ENCODE assay signal across 8 cellular contexts in the genomic region with DNA sequence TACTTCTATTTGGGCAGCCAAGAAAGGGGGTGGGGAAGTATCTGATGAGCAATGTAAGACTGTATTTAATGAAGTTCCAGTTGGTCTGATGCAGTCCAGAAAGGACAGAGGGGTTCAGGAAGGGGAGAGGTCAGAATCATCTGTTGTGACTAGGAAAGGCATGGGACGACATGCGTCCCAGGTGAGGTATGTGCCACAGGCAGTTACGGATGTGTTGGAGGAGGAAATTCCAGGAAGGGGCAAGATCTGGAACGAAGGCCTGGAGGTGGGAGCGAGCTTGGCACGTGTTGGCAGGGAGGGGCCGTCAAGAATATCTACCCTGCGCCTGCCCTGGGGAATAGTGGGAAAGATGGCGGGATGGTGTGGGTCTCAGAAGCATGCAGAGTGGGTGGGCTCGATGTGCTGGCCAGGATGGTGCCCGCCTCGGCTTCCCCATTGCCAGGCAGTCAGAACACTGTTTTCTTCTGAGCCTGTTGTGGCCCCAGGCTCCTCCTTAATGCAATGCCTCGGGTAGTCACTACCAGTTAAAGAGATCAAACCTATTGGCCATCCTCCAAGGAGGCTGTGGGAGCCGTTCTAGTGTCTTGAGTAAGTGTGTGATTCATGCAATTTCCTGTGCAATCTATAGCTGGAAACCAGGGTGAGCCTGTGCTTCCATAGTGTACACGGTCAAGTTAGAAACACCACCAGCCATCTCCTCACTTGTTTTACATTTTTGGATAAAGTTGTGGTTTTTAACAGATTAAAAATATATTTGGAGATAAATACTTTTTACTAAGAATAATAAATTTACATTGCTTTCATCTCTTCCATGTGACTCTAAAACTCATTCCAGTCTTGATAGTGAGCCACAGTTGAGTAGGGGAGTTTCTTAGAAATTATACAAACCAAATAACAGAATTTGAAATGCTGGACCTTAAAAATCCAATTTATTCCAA. TPM values are rescaled to one million over a fixed set of nuclear protein-coding genes. Genes with fewer than 3 reads are reported as not detected.
DNase-seq lines count a peak whose midpoint lies in the region; ATAC-seq and TF ChIP-seq lines count a peak whose summit lies in the region.

No MANE protein-coding gene starts in this region.

- H3K4me1 ChIP-seq in ACC112 (ENCODE audit: control insufficient read depth, insufficient read depth, low read length, unreplicated experiment): peaks cover 53% of the 10 kb centered on the region
- no peaks in the 10 kb centered on the region for H3K4me1 ChIP-seq in CD8-positive, alpha-beta T cell (ENCODE audit: insufficient read depth, low read length)

- POLR2A ChIA-PET in MCF 10A (lab: Yijun Ruan, JAX): interaction anchor here (0.6 to 6.4 kb wide), 22 partner anchors 13 to 252 kb away, joined by 3 to 57 read pairs (median 4); a partner anchor contains a TSS
- POLR2A ChIA-PET in CD8-positive, alpha-beta T cell (lab: Charles Lee): no interaction called here

- H3K27ac Mint-ChIP-seq in MCF 10A (ENCODE audit: low read depth, unreplicated experiment): peak overlapping the region; percentile 84
- no peak overlapping the region for H3K27ac Mint-ChIP-seq in CD8-positive, alpha-beta T cell

- peak overlapping the region; percentile 0 for H2AFZ ChIP-seq in ACC112 (ENCODE audit: low read length, unreplicated experiment)

- H3K36me3 Mint-ChIP-seq in MCF 10A (ENCODE audit: insufficient read depth, unreplicated experiment): peaks cover 6% of the 10 kb centered on the region
- H3K36me3 Mint-ChIP-seq in CD8-positive, alpha-beta T cell: no peaks in the 10 kb centered on the region

- no peaks in the 10 kb centered on the region for H3K27me3 Mint-ChIP-seq in MCF 10A (ENCODE audit: insufficient read depth, unreplicated experiment)
- H3K27me3 Mint-ChIP-seq in CD8-positive, alpha-beta T cell (ENCODE audit: low read depth): peaks cover 7% of the 10 kb centered on the region

- H3K4me1 Mint-ChIP-seq in MCF 10A (ENCODE audit: insufficient read depth, unreplicated experiment): peaks cover 35% of the 10 kb centered on the region
- H3K4me1 Mint-ChIP-seq in CD8-positive, alpha-beta T cell (ENCODE audit: low read depth): no peaks in the 10 kb centered on the region

- H3K36me3 ChIP-seq in ACC112 (ENCODE audit: insufficient read depth, low read length): 0 out of 2 replicates have a peak, but pooled peaks cover 4% of the 10 kb centered on the region
- no peaks in the 10 kb centered on the region for H3K36me3 ChIP-seq in CD8-positive, alpha-beta T cell (ENCODE audit: insufficient read depth, low read length)

- no peak for ATAC-seq in CD8-positive, alpha-beta T cell

- BruUV-seq in MCF 10A (replicated peaks; lab: Mats Ljungman, UMichigan): TSS peak; percentile 72

- H3K4me3 ChIP-seq in ACC112 (ENCODE audit: low read depth, low read length): peak overlapping the region; percentile 54
- H3K4me3 ChIP-seq in CD8-positive, alpha-beta T cell (ENCODE audit: low read depth, low read length): no peak overlapping the region

- CTCF ChIA-PET in MCF 10A (lab: Yijun Ruan, JAX): interaction anchor here (0.6 to 1.0 kb wide), 2 partner anchors 20 to 22 kb away, joined by 3 read pairs; no protein-coding TSS in a partner anchor
- CTCF ChIA-PET in CD8-positive, alpha-beta T cell (lab: Charles Lee): interaction anchor here (1.0 kb wide), 1 partner anchor 25 kb away, joined by 3 read pairs; no protein-coding TSS in a partner anchor

- no peaks in the 10 kb centered on the region for H3K27me3 ChIP-seq in ACC112 (ENCODE audit: insufficient read depth, low read length)
- H3K27me3 ChIP-seq in CD8-positive, alpha-beta T cell (ENCODE audit: insufficient read depth, low read length): no peaks in the 10 kb centered on the region

- no peak for TF ChIP-seq CTCF in MCF 10A (IDR thresholded peaks at IDR 0.05; ENCODE audit: unreplicated experiment)
- no peak for TF ChIP-seq CTCF in CD8-positive, alpha-beta T cell (IDR thresholded peaks at IDR 0.05)

- intact Hi-C loops in MCF 10A (cut with micrococcal nuclease): loop anchor here (2.0 kb wide), 1 partner anchor 87 kb away; a partner anchor contains a TSS
- intact Hi-C loops in CD8-positive, alpha-beta T cell (cut with DNase I, micrococcal nuclease): no loop called here

- DNase-seq in LHCN-M2 (ENCODE audit: low read depth): peak; percentile 93
- peak; percentile 100 for DNase-seq in MCF 10A (ENCODE audit: unreplicated experiment)
- peak; percentile 83 for DNase-seq in medulla oblongata (ENCODE audit: extremely low spot score)
- DNase-seq in CD8-positive, alpha-beta T cell: no peak
- no peak for DNase-seq in NCI-H1105 (lab: John Stamatoyannopoulos, UW)
- no peak for DNase-seq in HuH-7 (ENCODE audit: low spot score)
- DNase-seq in NCI-H1436 treated with DMSO at 0.1 percent for 48 hours (lab: John Stamatoyannopoulos, UW): no peak

- peak overlapping the region; percentile 95 for H3K27ac ChIP-seq in ACC112 (ENCODE audit: low read depth, low read length)
- H3K27ac ChIP-seq in CD8-positive, alpha-beta T cell (ENCODE audit: low read depth, low read length): no peak overlapping the region

- H3K9me3 Mint-ChIP-seq in MCF 10A (ENCODE audit: unreplicated experiment): no peaks in the 10 kb centered on the region
- H3K9me3 Mint-ChIP-seq in CD8-positive, alpha-beta T cell: no peaks in the 10 kb centered on the region

- H3K79me2 ChIP-seq in ACC112 (ENCODE audit: control insufficient read depth, insufficient read depth, low read length, unreplicated experiment): peaks cover 7% of the 10 kb centered on the region

- no peaks in the 10 kb centered on the region for H3K9me3 ChIP-seq in CD8-positive, alpha-beta T cell (ENCODE audit: low read length)

- H3K4me3 Mint-ChIP-seq in MCF 10A (ENCODE audit: unreplicated experiment): peak overlapping the region; percentile 60
- H3K4me3 Mint-ChIP-seq in CD8-positive, alpha-beta T cell: no peak overlapping the region

RNA-seq across cellular contexts. Expression of a gene that starts 57.6 kb away (rescaled TPM):
- total RNA-seq in LHCN-M2 (2014; rRNA removed) (0.32 and 0.63 TPM in 2 replicates), MCF 10A (2022) (not detected in 2 replicates)
- 0.13 TPM for polyA plus RNA-seq in LHCN-M2 (2012)
- not detected for total RNA-seq in CD8-positive, alpha-beta T cell

Comparison
In these comparisons a context has a peak if more than half of its experiments do, and no peak if none do; other contexts are left out.
1. DNase-seq: peak in LHCN-M2 (single experiment), MCF 10A (single experiment) and medulla oblongata (single experiment); none in CD8-positive, alpha-beta T cell (0 of 7), NCI-H1105 (single experiment), HuH-7 (single experiment) and NCI-H1436 treated with DMSO at 0.1 percent for 48 hours (single experiment).